In genomic region chr11:27616711-27617110, GRCh38 we compare ENCODE assay signal across 32 cellular contexts.
"Had no signal": no experiment of that assay in that cellular context is flagged by ENCODE, and none has a peak within 500 bp of the region (broad histone marks: within the 10 kb centered on the region; RNA-seq: fewer than 3 reads in every experiment).

No MANE protein-coding gene starts in this region.

- H3K4me1 ChIP-seq: left lung, neural progenitor cell, stomach, testis, thyroid gland, transverse colon, upper lobe of left lung, vagina had no signal

- H3K27me3 Mint-ChIP-seq: progenitor cell of endocrine pancreas; stimulated activated naive B cell treated with anti-CD40 and anti-IgM and Interleukin-4, amounts not matched to agents 10 μg/mL and 1 μg/mL and 100 μg/mL, for 72 hours had no signal

- H3K9me3 ChIP-seq: left lung, neutrophil, ovary, right atrium auricular region, right lobe of liver, stomach, testis, thyroid gland, transverse colon, upper lobe of left lung, vagina had no signal

- H3K36me3 ChIP-seq: left lung, neural progenitor cell, neutrophil, ovary, right atrium auricular region, right lobe of liver, stomach, thyroid gland, transverse colon, upper lobe of left lung, vagina had no signal

- H3K9ac ChIP-seq: neural progenitor cell had no signal

- H3K9me3 Mint-ChIP-seq: mesothelial cell of epicardium, naive B cell, nephron progenitor cell, neural progenitor cell had no signal

- H3K4me2 ChIP-seq: neural progenitor cell, smooth muscle cell had no signal

- H2AFZ ChIP-seq: neural progenitor cell had no signal

- H3K27ac ChIP-seq: left lung, neural progenitor cell, neutrophil, ovary, right atrium auricular region, right lobe of liver, stomach, testis, thyroid gland, transverse colon, upper lobe of left lung, vagina had no signal

- H3K4me3 ChIP-seq: left lung, lung, neural progenitor cell, ovary, right atrium auricular region, right lobe of liver, smooth muscle cell, stomach, testis, thyroid gland, transverse colon, upper lobe of left lung, vagina had no signal

- H3K27me3 ChIP-seq: left lung, neural progenitor cell, neutrophil, ovary, right atrium auricular region, right lobe of liver, stomach, testis, thyroid gland, transverse colon, upper lobe of left lung, vagina had no signal

- H3K27ac Mint-ChIP-seq: immature natural killer cell; mesothelial cell of epicardium; naive B cell; natural killer cell; nephron progenitor cell; neural progenitor cell; progenitor cell of endocrine pancreas; stimulated activated naive B cell treated with anti-CD40 and anti-IgM and Interleukin-4, amounts not matched to agents 10 μg/mL and 1 μg/mL and 100 μg/mL, for 72 hours had no signal

- DNase-seq: hippocampal formation; immature natural killer cell; kidney; left colon; left lung; mesendoderm; naive B cell; natural killer cell; nephron progenitor cell; occipital lobe; ovary; right lobe of liver; stimulated activated CD4-positive, alpha-beta T cell treated with anti-CD3 and anti-CD28 coated beads, Interleukin-12 subunit alpha, Interleukin-12 subunit beta, amount 100 ng/mL, for 4 hours; stimulated activated CD4-positive, alpha-beta T cell treated with anti-CD3 and anti-CD28 coated beads, Interleukin-15, amount 100 ng/mL, for 24 hours; stimulated activated CD4-positive, alpha-beta T cell treated with anti-CD3 and anti-CD28 coated beads, Interleukin-2, amount 100 ng/mL, for 24 hours; stimulated activated CD4-positive, alpha-beta T cell treated with anti-CD3 and anti-CD28 coated beads, Interleukin-4, amount 100 ng/mL, for 1 hour; stimulated activated naive B cell treated with anti-CD40 and anti-IgM and Interleukin-4, amounts not matched to agents 10 μg/mL and 1 μg/mL and 100 μg/mL, for 72 hours; stimulated activated naive CD8-positive, alpha-beta T cell treated with anti-CD3 and anti-CD28 coated beads, Interleukin-15, Interleukin-2, amounts not matched to agents 100 U/mL and 50 U/mL, for 24 hours; stomach; testis; thyroid gland; transverse colon; upper lobe of left lung had no signal

- H3K36me3 Mint-ChIP-seq: immature natural killer cell; mesothelial cell of epicardium; naive B cell; natural killer cell; neural progenitor cell; stimulated activated naive B cell treated with anti-CD40 and anti-IgM and Interleukin-4, amounts not matched to agents 10 μg/mL and 1 μg/mL and 100 μg/mL, for 72 hours had no signal

- H3K4me1 Mint-ChIP-seq: immature natural killer cell; mesothelial cell of epicardium; naive B cell; natural killer cell; neural progenitor cell; stimulated activated naive B cell treated with anti-CD40 and anti-IgM and Interleukin-4, amounts not matched to agents 10 μg/mL and 1 μg/mL and 100 μg/mL, for 72 hours had no signal

- H3K4me3 Mint-ChIP-seq: immature natural killer cell; mesothelial cell of epicardium; naive B cell; natural killer cell; nephron progenitor cell; neural progenitor cell; stimulated activated naive B cell treated with anti-CD40 and anti-IgM and Interleukin-4, amounts not matched to agents 10 μg/mL and 1 μg/mL and 100 μg/mL, for 72 hours had no signal

- FAIRE-seq: islet of Langerhans, kidney had no signal
